ENCODE assay signal across 20 cellular contexts in genomic region chr1:76770979-76771378, GRCh38.
DNase-seq lines count a peak whose midpoint lies in the region; ATAC-seq lines count a peak whose summit lies in the region.
"Had no signal": no experiment of that assay in that cellular context is flagged by ENCODE, and none has a peak within 500 bp of the region (broad histone marks: within the 10 kb centered on the region; RNA-seq: fewer than 3 reads in every experiment).

No MANE protein-coding gene starts in this region.

- ATAC-seq in HG03457 (IDR thresholded peaks at IDR 0.05; ENCODE audit: unreplicated experiment) (no peak), GM18861 (IDR thresholded peaks at IDR 0.05; ENCODE audit: unreplicated experiment) (no peak), GM18498 (IDR thresholded peaks at IDR 0.05; ENCODE audit: unreplicated experiment) (no peak)
- ATAC-seq: activated T-cell treated with anti-CD3 and anti-CD28 coated beads, Interleukin-2, amount 50 U/mL, for 4 hours; left ventricle myocardium superior; mucosa of descending colon had no signal

- DNase-seq in DMS 273 treated with DMSO at 0.1 percent for 48 hours (lab: John Stamatoyannopoulos, UW), result peak; percentile 72
- DNase-seq in NCI-H1694 (lab: John Stamatoyannopoulos, UW), result peak; percentile 85
- DNase-seq in NCI-H524 treated with DMSO at 0.1 percent for 48 hours (lab: John Stamatoyannopoulos, UW), result peak; percentile 74
- peak; percentile 53 for DNase-seq in middle frontal gyrus (ENCODE audit: extremely low spot score, low spot score)
- DNase-seq: activated B cell treated with CpG ODN at 0.5 μM for 24 hours; activated CD4-positive, alpha-beta memory T cell treated with anti-CD3 and anti-CD28 coated beads, Interleukin-2, amount 10 ng/mL, durations not matched to agents 7 days and 5 days; activated naive CD4-positive, alpha-beta T cell treated with anti-CD3 and anti-CD28 coated beads, Interleukin-2, amount 10 ng/mL, durations not matched to agents 7 days and 5 days; activated T-cell treated with anti-CD3 and anti-CD28 coated beads, Interleukin-2, amount 50 U/mL, for 4 hours; aorta; CD4-positive, alpha-beta memory T cell; EL; left ventricle myocardium superior; mucosa of descending colon; NCI-H526 treated with DMSO at 0.1 percent for 48 hours; retina; substantia nigra; T-helper 2 cell had no signal
